Comparison of ENCODE assay signal across 7 cellular contexts in genomic region chr1:40391688-40392145, GRCh38. TPM values are rescaled to one million over a fixed set of nuclear protein-coding genes. Genes with fewer than 3 reads are reported as not detected.
A peak's percentile ranks its signal among the peaks of the same experiment; 100 is the strongest.
DNase-seq lines count a peak whose midpoint lies in the region; ATAC-seq and TF ChIP-seq lines count a peak whose summit lies in the region.

No MANE protein-coding gene starts in this region.

- H3K4me3 ChIP-seq in sigmoid colon, result no peak overlapping the region

- ATAC-seq in GM19025 (IDR thresholded peaks at IDR 0.05; ENCODE audit: low read depth, unreplicated experiment) (peak; percentile 43), HG03378 (IDR thresholded peaks at IDR 0.05; ENCODE audit: unreplicated experiment) (peak; percentile 56)

- peaks cover 89% of the 10 kb centered on the region for H3K4me1 Mint-ChIP-seq in activated naive CD8-positive, alpha-beta T cell treated with anti-CD3 and anti-CD28 coated beads for 36 hours

- intact Hi-C loops in sigmoid colon (cut with DNase I), result no loop called here

- H3K9me3 Mint-ChIP-seq in activated naive CD8-positive, alpha-beta T cell treated with anti-CD3 and anti-CD28 coated beads for 36 hours, result no peaks in the 10 kb centered on the region

- H3K4me1 ChIP-seq in sigmoid colon, result peaks cover 0 to 36% (median 8%) of the 10 kb centered on the region in 4 donors

- peak overlapping the region; percentile 19 to 72 (median 46) for H3K27ac ChIP-seq in sigmoid colon

- H3K36me3 ChIP-seq in sigmoid colon, result no peaks in the 10 kb centered on the region

- no peak for TF ChIP-seq POLR2A in sigmoid colon (IDR thresholded peaks at IDR 0.05)

- H3K9me3 ChIP-seq in sigmoid colon, result no peaks in the 10 kb centered on the region

- no peak overlapping the region for H3K4me3 Mint-ChIP-seq in activated naive CD8-positive, alpha-beta T cell treated with anti-CD3 and anti-CD28 coated beads for 36 hours

- DNase-seq in activated naive CD8-positive, alpha-beta T cell treated with anti-CD3 and anti-CD28 coated beads for 36 hours, result no peak
- DNase-seq in sigmoid colon, result no peak
- DNase-seq in midbrain (lab: John Stamatoyannopoulos, UW), result no peak
- no peak for DNase-seq in T1000 (lab: John Stamatoyannopoulos, UW)
- DNase-seq in SW 1271 (lab: John Stamatoyannopoulos, UW), result no peak

- TF ChIP-seq CTCF in sigmoid colon (IDR thresholded peaks at IDR 0.05), result no peak

- no peaks in the 10 kb centered on the region for H3K27me3 Mint-ChIP-seq in activated naive CD8-positive, alpha-beta T cell treated with anti-CD3 and anti-CD28 coated beads for 36 hours

- 91 to 95% methylated on average over 1 of the region's 1 CpG for WGBS in sigmoid colon, 2 donors

- no peak for TF ChIP-seq EP300 in sigmoid colon (IDR thresholded peaks at IDR 0.05)

- peaks cover 68% of the 10 kb centered on the region for H3K36me3 Mint-ChIP-seq in activated naive CD8-positive, alpha-beta T cell treated with anti-CD3 and anti-CD28 coated beads for 36 hours

- no peaks in the 10 kb centered on the region for H3K27me3 ChIP-seq in sigmoid colon

- H3K27ac Mint-ChIP-seq in activated naive CD8-positive, alpha-beta T cell treated with anti-CD3 and anti-CD28 coated beads for 36 hours, result peak overlapping the region; percentile 96

RNA-seq across cellular contexts. Expression of gene SMAP2, which starts 18.2 kb away (rescaled TPM):
- 100 to 1,000 TPM; 160 to 162 TPM for total RNA-seq in activated naive CD8-positive, alpha-beta T cell treated with anti-CD3 and anti-CD28 coated beads for 36 hours
- total RNA-seq in sigmoid colon, result 10 to 100 TPM; 20.5 to 28.5 (median 25.5) TPM
- 100 to 1,000 TPM in 1 of 3 donors, 10 to 100 TPM in 2; 22.8 to 113 (median 24.3) TPM for polyA plus RNA-seq in sigmoid colon

RNA-seq across cellular contexts. Expression of gene ZFP69B, which starts 58.6 kb away (rescaled TPM):
- total RNA-seq in activated naive CD8-positive, alpha-beta T cell treated with anti-CD3 and anti-CD28 coated beads for 36 hours, result 1 to 10 TPM; 8.0 to 8.3 TPM
- total RNA-seq in sigmoid colon, result under 1 TPM; 0.14 to 0.99 (median 0.63) TPM
- polyA plus RNA-seq in sigmoid colon, result 1 to 10 TPM in 2 of 3 donors, not detected in 1; 1.2 to 1.8 TPM

Comparison
In these comparisons a context has a peak if more than half of its experiments do, and no peak if none do; other contexts are left out.
1. RNA of gene SMAP2, which starts 18.2 kb away (total RNA-seq): 160 to 162 TPM in activated naive CD8-positive, alpha-beta T cell treated with anti-CD3 and anti-CD28 coated beads for 36 hours; 20.5 to 28.5 TPM in sigmoid colon; every median in the first group is over 4 times any median in the second.
2. RNA of gene ZFP69B, which starts 58.6 kb away (total RNA-seq): 8.0 to 8.3 TPM in activated naive CD8-positive, alpha-beta T cell treated with anti-CD3 and anti-CD28 coated beads for 36 hours; 0.14 to 0.99 TPM in sigmoid colon; every median in the first group is over 4 times any median in the second.